1 cellular context compared by ENCODE assay signal in the genomic region with DNA sequence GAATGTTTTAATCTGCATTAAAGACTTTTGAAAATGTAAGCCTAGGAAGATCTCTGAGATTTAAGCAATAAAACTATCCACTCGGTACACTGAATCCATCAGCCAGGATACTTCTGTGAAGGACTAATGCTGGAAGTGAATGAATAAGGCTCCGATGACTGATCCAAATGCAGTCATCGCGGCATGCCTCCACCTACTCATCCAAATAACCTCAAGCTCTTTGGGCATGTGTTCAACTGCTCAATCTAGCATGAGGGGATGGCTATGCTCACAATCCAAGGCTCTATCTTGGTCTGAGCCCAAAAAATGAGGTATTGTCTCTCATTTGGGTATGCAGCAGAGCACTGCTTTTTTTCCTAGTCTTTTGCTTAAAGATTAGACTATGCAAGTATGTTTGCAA.
TF ChIP-seq lines count a peak whose summit lies in the region.

No MANE protein-coding gene starts in this region.

TF ChIP-seq in GM12878, 131 proteins besides CTCF, POLR2A, EP300 and RAD21 (continued from another document):
- TF ChIP-seq, protein P1, sequence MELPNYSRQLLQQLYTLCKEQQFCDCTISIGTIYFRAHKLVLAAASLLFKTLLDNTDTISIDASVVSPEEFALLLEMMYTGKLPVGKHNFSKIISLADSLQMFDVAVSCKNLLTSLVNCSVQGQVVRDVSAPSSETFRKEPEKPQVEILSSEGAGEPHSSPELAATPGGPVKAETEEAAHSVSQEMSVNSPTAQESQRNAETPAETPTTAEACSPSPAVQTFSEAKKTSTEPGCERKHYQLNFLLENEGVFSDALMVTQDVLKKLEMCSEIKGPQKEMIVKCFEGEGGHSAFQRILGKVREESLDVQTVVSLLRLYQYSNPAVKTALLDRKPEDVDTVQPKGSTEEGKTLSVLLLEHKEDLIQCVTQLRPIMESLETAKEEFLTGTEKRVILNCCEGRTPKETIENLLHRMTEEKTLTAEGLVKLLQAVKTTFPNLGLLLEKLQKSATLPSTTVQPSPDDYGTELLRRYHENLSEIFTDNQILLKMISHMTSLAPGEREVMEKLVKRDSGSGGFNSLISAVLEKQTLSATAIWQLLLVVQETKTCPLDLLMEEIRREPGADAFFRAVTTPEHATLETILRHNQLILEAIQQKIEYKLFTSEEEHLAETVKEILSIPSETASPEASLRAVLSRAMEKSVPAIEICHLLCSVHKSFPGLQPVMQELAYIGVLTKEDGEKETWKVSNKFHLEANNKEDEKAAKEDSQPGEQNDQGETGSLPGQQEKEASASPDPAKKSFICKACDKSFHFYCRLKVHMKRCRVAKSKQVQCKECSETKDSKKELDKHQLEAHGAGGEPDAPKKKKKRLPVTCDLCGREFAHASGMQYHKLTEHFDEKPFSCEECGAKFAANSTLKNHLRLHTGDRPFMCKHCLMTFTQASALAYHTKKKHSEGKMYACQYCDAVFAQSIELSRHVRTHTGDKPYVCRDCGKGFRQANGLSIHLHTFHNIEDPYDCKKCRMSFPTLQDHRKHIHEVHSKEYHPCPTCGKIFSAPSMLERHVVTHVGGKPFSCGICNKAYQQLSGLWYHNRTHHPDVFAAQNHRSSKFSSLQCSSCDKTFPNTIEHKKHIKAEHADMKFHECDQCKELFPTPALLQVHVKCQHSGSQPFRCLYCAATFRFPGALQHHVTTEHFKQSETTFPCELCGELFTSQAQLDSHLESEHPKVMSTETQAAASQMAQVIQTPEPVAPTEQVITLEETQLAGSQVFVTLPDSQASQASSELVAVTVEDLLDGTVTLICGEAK (IDR thresholded peaks at IDR 0.05; ENCODE audit: borderline replicate concordance), result no peak
- TF ChIP-seq, protein P2, sequence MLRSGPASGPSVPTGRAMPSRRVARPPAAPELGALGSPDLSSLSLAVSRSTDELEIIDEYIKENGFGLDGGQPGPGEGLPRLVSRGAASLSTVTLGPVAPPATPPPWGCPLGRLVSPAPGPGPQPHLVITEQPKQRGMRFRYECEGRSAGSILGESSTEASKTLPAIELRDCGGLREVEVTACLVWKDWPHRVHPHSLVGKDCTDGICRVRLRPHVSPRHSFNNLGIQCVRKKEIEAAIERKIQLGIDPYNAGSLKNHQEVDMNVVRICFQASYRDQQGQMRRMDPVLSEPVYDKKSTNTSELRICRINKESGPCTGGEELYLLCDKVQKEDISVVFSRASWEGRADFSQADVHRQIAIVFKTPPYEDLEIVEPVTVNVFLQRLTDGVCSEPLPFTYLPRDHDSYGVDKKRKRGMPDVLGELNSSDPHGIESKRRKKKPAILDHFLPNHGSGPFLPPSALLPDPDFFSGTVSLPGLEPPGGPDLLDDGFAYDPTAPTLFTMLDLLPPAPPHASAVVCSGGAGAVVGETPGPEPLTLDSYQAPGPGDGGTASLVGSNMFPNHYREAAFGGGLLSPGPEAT (IDR thresholded peaks at IDR 0.05; ENCODE audit: low read depth), result no peak
- TF ChIP-seq, protein P3, sequence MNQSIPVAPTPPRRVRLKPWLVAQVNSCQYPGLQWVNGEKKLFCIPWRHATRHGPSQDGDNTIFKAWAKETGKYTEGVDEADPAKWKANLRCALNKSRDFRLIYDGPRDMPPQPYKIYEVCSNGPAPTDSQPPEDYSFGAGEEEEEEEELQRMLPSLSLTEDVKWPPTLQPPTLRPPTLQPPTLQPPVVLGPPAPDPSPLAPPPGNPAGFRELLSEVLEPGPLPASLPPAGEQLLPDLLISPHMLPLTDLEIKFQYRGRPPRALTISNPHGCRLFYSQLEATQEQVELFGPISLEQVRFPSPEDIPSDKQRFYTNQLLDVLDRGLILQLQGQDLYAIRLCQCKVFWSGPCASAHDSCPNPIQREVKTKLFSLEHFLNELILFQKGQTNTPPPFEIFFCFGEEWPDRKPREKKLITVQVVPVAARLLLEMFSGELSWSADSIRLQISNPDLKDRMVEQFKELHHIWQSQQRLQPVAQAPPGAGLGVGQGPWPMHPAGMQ (IDR thresholded peaks at IDR 0.05; ENCODE audit: borderline replicate concordance), result no peak
- TF ChIP-seq CREM (IDR thresholded peaks at IDR 0.05; ENCODE audit: low read depth) (no peak), ZZZ3 (IDR thresholded peaks at IDR 0.05; ENCODE audit: control insufficient read depth, insufficient read length, low read depth) (no peak), ASH2L (IDR thresholded peaks at IDR 0.05; ENCODE audit: borderline replicate concordance, low read depth) (no peak), ATF7 (IDR thresholded peaks at IDR 0.05; ENCODE audit: low read depth) (no peak), MYC (IDR thresholded peaks at IDR 0.05; ENCODE audit: insufficient read depth, insufficient read length, insufficient replicate concordance, low read length, severe bottlenecking) (no peak), RUNX3 (IDR thresholded peaks at IDR 0.05; ENCODE audit: low read length) (no peak), CBX5 (IDR thresholded peaks at IDR 0.05; ENCODE audit: low read depth) (no peak)
